In the genomic region with DNA sequence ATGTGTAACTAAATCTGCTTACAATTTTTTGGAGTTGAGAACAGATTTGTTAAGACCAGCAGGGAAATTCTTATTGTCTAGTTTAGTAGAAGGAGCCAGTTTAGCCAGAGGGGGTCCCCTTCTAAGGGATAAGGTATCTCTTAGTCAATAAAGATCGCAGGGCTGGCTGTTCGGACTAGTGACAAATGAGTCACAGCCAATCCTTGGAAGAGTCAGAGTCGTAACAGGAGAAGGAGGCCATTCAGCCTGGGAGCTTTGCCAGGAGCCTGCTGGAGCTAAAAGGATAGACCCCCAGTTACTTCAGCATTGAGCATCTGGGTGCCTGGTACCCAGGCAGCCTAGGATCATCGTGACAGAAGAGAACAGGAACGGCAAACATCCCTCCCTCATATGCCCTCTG, we compare ENCODE assay signal across 20 cellular contexts.
DNase-seq lines count a peak whose midpoint lies in the region; TF ChIP-seq lines count a peak whose summit lies in the region.
"Had no signal": no experiment of that assay in that cellular context is flagged by ENCODE, and none has a peak within 500 bp of the region (broad histone marks: within the 10 kb centered on the region; RNA-seq: fewer than 3 reads in every experiment).

No MANE protein-coding gene starts in this region.

- no peaks in the 10 kb centered on the region for H3K79me2 ChIP-seq in neural progenitor cell (ENCODE audit: low read depth)

- H3K4me2 ChIP-seq in neural progenitor cell, result no peak overlapping the region

- H3K27ac Mint-ChIP-seq in neural progenitor cell, result no peak overlapping the region
- H3K27ac Mint-ChIP-seq: activated CD4-positive, alpha-beta memory T cell treated with anti-CD3 and anti-CD28 coated beads, Interleukin-2, amount 10 ng/mL, durations not matched to agents 7 days and 5 days; activated naive CD8-positive, alpha-beta T cell treated with anti-CD3 and anti-CD28 coated beads, Interleukin-2, amount 10 ng/mL, durations not matched to agents 7 days and 5 days; activated T-cell treated with anti-CD3 and anti-CD28 coated beads, Interleukin-2, amount 50 U/mL, for 72 hours; stimulated activated naive CD8-positive, alpha-beta T cell treated with anti-CD3 and anti-CD28 coated beads, Interleukin-15, Interleukin-2, amounts not matched to agents 100 ng/mL and 50 ng/mL, for 24 hours had no signal

- H3K27ac ChIP-seq in neural progenitor cell, result no peak overlapping the region
- no peak overlapping the region for H3K27ac ChIP-seq in thyroid gland
- H3K27ac ChIP-seq: epithelial cell of prostate, Peyer's patch had no signal

- no peaks in the 10 kb centered on the region for H3K9me3 Mint-ChIP-seq in neural progenitor cell

- WGBS in thyroid gland, 2 donors, result 85 to 92% methylated on average over 5 of the region's 5 CpGs

- TF ChIP-seq CTCF in choroid plexus epithelial cell (conservative IDR thresholded peaks at IDR 0.05; ENCODE audit: low read depth, low read length) (no peak), neural progenitor cell (IDR thresholded peaks at IDR 0.05) (no peak), thyroid gland (IDR thresholded peaks at IDR 0.05) (no peak)

- no peaks in the 10 kb centered on the region for H3K9me3 ChIP-seq in neural progenitor cell (ENCODE audit: low read depth)
- no peaks in the 10 kb centered on the region for H3K9me3 ChIP-seq in thyroid gland
- H3K9me3 ChIP-seq: Peyer's patch had no signal

- no peak overlapping the region for H2AFZ ChIP-seq in neural progenitor cell (replicated peaks)

- TF ChIP-seq POLR2A in thyroid gland (IDR thresholded peaks at IDR 0.05), result no peak

- H3K4me3 Mint-ChIP-seq in neural progenitor cell, result no peak overlapping the region
- H3K4me3 Mint-ChIP-seq: activated CD4-positive, alpha-beta memory T cell treated with anti-CD3 and anti-CD28 coated beads, Interleukin-2, amount 10 ng/mL, durations not matched to agents 7 days and 5 days; activated naive CD8-positive, alpha-beta T cell treated with anti-CD3 and anti-CD28 coated beads, Interleukin-2, amount 10 ng/mL, durations not matched to agents 7 days and 5 days; activated T-cell treated with anti-CD3 and anti-CD28 coated beads, Interleukin-2, amount 50 U/mL, for 72 hours; stimulated activated naive CD8-positive, alpha-beta T cell treated with anti-CD3 and anti-CD28 coated beads, Interleukin-15, Interleukin-2, amounts not matched to agents 100 ng/mL and 50 ng/mL, for 24 hours had no signal

- no peaks in the 10 kb centered on the region for H3K4me1 ChIP-seq in neural progenitor cell
- H3K4me1 ChIP-seq in thyroid gland, result peaks cover 5 to 6% of the 10 kb centered on the region in 2 donors
- H3K4me1 ChIP-seq: Peyer's patch had no signal

- no peak overlapping the region for H3K4me3 ChIP-seq in choroid plexus epithelial cell (ENCODE audit: low read depth, low read length)
- no peak overlapping the region for H3K4me3 ChIP-seq in neural progenitor cell
- no peak overlapping the region for H3K4me3 ChIP-seq in thyroid gland (replicated peaks in 1 of 3)
- H3K4me3 ChIP-seq: Peyer's patch had no signal

- peak; percentile 6 for DNase-seq in NCI-H345 (lab: John Stamatoyannopoulos, UW)
- no peak for DNase-seq in NCI-H345 treated with DMSO at 0.1 percent for 48 hours (lab: John Stamatoyannopoulos, UW; ENCODE audit: unreplicated experiment)
- DNase-seq in NCI-H446 (lab: John Stamatoyannopoulos, UW), result peak; percentile 53 to 79
- DNase-seq in choroid plexus epithelial cell (ENCODE audit: low read depth), result peak; percentile 67
- peak; percentile 52 for DNase-seq in neural progenitor cell (ENCODE audit: low spot score)
- no peak for DNase-seq in NCI-H2107 (lab: John Stamatoyannopoulos, UW)
- no peak for DNase-seq in AML-193 (lab: John Stamatoyannopoulos, UW)
- DNase-seq in thyroid gland, result no peak
- DNase-seq: activated CD4-positive, alpha-beta memory T cell treated with anti-CD3 and anti-CD28 coated beads, Interleukin-2, amount 10 ng/mL, durations not matched to agents 7 days and 5 days; activated naive CD8-positive, alpha-beta T cell treated with anti-CD3 and anti-CD28 coated beads, Interleukin-2, amount 10 ng/mL, durations not matched to agents 7 days and 5 days; activated T-cell treated with anti-CD3 and anti-CD28 coated beads, Interleukin-2, amount 50 U/mL, for 72 hours; head of caudate nucleus; kidney; midbrain; NCI-H1417 treated with DMSO at 0.1 percent for 48 hours; NCI-H510A; Peyer's patch; retina had no signal

- no peaks in the 10 kb centered on the region for H3K27me3 ChIP-seq in neural progenitor cell
- H3K27me3 ChIP-seq in thyroid gland, result no peaks in the 10 kb centered on the region
- H3K27me3 ChIP-seq: Peyer's patch had no signal

- no peaks in the 10 kb centered on the region for H3K27me3 Mint-ChIP-seq in neural progenitor cell (ENCODE audit: insufficient read depth, low read depth)
- H3K27me3 Mint-ChIP-seq: activated naive CD8-positive, alpha-beta T cell treated with anti-CD3 and anti-CD28 coated beads, Interleukin-2, amount 10 ng/mL, durations not matched to agents 7 days and 5 days; stimulated activated naive CD8-positive, alpha-beta T cell treated with anti-CD3 and anti-CD28 coated beads, Interleukin-15, Interleukin-2, amounts not matched to agents 100 ng/mL and 50 ng/mL, for 24 hours had no signal

- no peaks in the 10 kb centered on the region for H3K36me3 Mint-ChIP-seq in neural progenitor cell

- no peaks in the 10 kb centered on the region for H4K20me1 ChIP-seq in neural progenitor cell (ENCODE audit: low read depth)

- no peak overlapping the region for H3K9ac ChIP-seq in neural progenitor cell

- H3K36me3 ChIP-seq in neural progenitor cell, result no peaks in the 10 kb centered on the region
- no peaks in the 10 kb centered on the region for H3K36me3 ChIP-seq in thyroid gland
- H3K36me3 ChIP-seq: Peyer's patch had no signal

- peaks cover 7% of the 10 kb centered on the region for H3K4me1 Mint-ChIP-seq in neural progenitor cell

- intact Hi-C loops in thyroid gland (cut with DNase I), result no loop called here

- no peaks in the 10 kb centered on the region for H3F3A ChIP-seq in neural progenitor cell (ENCODE audit: low read depth)

Comparison
In these comparisons a context has a peak if more than half of its experiments do, and no peak if none do; other contexts are left out.
1. DNase-seq: peak in NCI-H345 (single experiment), NCI-H446 (2 of 2), choroid plexus epithelial cell (single experiment) and neural progenitor cell (single experiment); none in NCI-H345 treated with DMSO at 0.1 percent for 48 hours (single experiment), NCI-H2107 (single experiment), AML-193 (0 of 2) and thyroid gland (0 of 2).